Comparison of ENCODE assay signal across 8 cellular contexts in genomic region chr12:63276537-63277365, GRCh38.
DNase-seq lines count a peak whose midpoint lies in the region; ATAC-seq lines count a peak whose summit lies in the region.

No MANE protein-coding gene starts in this region.

- ATAC-seq in GM19467 (IDR thresholded peaks at IDR 0.05; ENCODE audit: unreplicated experiment) (peak; percentile 85), HG03521 (IDR thresholded peaks at IDR 0.05; ENCODE audit: unreplicated experiment) (peak; percentile 74)

- DNase-seq in NCI-H2107 treated with DMSO at 0.1 percent for 48 hours (lab: John Stamatoyannopoulos, UW; ENCODE audit: unreplicated experiment) (peak; percentile 60), NCI-H2107 (lab: John Stamatoyannopoulos, UW) (no peak), NCI-H82 (lab: John Stamatoyannopoulos, UW) (peak; percentile 75), ecto neural progenitor cell (ENCODE audit: low spot score) (peak; percentile 65), pons (ENCODE audit: low spot score) (peak; percentile 25)
- no peak for DNase-seq in NK-92 treated with Interleukin-12 subunit alpha and Interleukin-12 subunit beta, amount 100 ng/mL, for 24 hours (lab: John Stamatoyannopoulos, UW)

Comparison
In these comparisons a context has a peak if more than half of its experiments do, and no peak if none do; other contexts are left out.
1. DNase-seq: peak in NCI-H2107 treated with DMSO at 0.1 percent for 48 hours (single experiment), NCI-H82 (single experiment), ecto neural progenitor cell (single experiment) and pons (single experiment); none in NCI-H2107 (single experiment) and NK-92 treated with Interleukin-12 subunit alpha and Interleukin-12 subunit beta, amount 100 ng/mL, for 24 hours (single experiment).